ENCODE assay signal across 20 cellular contexts in genomic region chr5:179533024-179533423, GRCh38.
"Had no signal": no experiment of that assay in that cellular context is flagged by ENCODE, and none has a peak within 500 bp of the region (broad histone marks: within the 10 kb centered on the region; RNA-seq: fewer than 3 reads in every experiment).

No MANE protein-coding gene starts in this region.

- H3K4me1 ChIP-seq: foreskin keratinocyte had no signal

- H3K4me3 Mint-ChIP-seq: activated naive CD8-positive, alpha-beta T cell treated with anti-CD3 and anti-CD28 coated beads, Interleukin-2, amount 10 ng/mL, durations not matched to agents 7 days and 5 days; activated T-helper 1 cell treated with anti-CD3 and anti-CD28 coated beads, Interleukin-12 subunit alpha, Interleukin-12 subunit beta, Interleukin-2, Interleukin-4 antibody, amounts not matched to agents 30 ng/mL and 10 ng/mL and 1 ng/mL, durations not matched to agents 14 hours and 24 hours and 36 hours; stimulated activated effector memory CD8-positive, alpha-beta T cell treated with anti-CD3 and anti-CD28 coated beads, Interleukin-12 subunit alpha, Interleukin-12 subunit beta, amount 100 ng/mL, for 72 hours; T-helper 1 cell treated with Interleukin-12 subunit alpha and Interleukin-12 subunit beta and Interleukin-4 antibody, amounts not matched to agents 30 μg/mL and 1 μg/mL, for 36 hours had no signal

- H3K27ac ChIP-seq: foreskin keratinocyte, left lung, ovary, transverse colon had no signal

- H3K27me3 Mint-ChIP-seq: activated naive CD8-positive, alpha-beta T cell treated with anti-CD3 and anti-CD28 coated beads, Interleukin-2, amount 10 ng/mL, durations not matched to agents 7 days and 5 days had no signal

- H3K36me3 ChIP-seq: left lung, ovary, transverse colon had no signal

- DNase-seq: activated CD4-positive, alpha-beta T cell treated with anti-CD3 and anti-CD28 coated beads for 4 hours; activated CD4-positive, alpha-beta T cell treated with anti-CD3 and anti-CD28 coated beads, Interleukin-2, amount 50 U/mL, for 48 hours; activated CD4-positive, CD25-positive, alpha-beta regulatory T cell; activated naive CD4-positive, alpha-beta T cell; activated naive CD8-positive, alpha-beta T cell treated with anti-CD3 and anti-CD28 coated beads, Interleukin-2, amount 10 ng/mL, durations not matched to agents 7 days and 5 days; amygdala; erythroblast; foreskin keratinocyte; left lung; natural killer cell; ovary; right cardiac atrium; stimulated activated CD4-positive, alpha-beta T cell treated with anti-CD3 and anti-CD28 coated beads, Interleukin-1b, Interleukin-23, amount 100 ng/mL, for 48 hours; T1000; transverse colon had no signal

- H3K9me3 Mint-ChIP-seq: activated naive CD8-positive, alpha-beta T cell treated with anti-CD3 and anti-CD28 coated beads, Interleukin-2, amount 10 ng/mL, durations not matched to agents 7 days and 5 days; activated T-helper 1 cell treated with anti-CD3 and anti-CD28 coated beads, Interleukin-12 subunit alpha, Interleukin-12 subunit beta, Interleukin-2, Interleukin-4 antibody, amounts not matched to agents 30 ng/mL and 10 ng/mL and 1 ng/mL, durations not matched to agents 14 hours and 24 hours and 36 hours; natural killer cell; stimulated activated effector memory CD8-positive, alpha-beta T cell treated with anti-CD3 and anti-CD28 coated beads, Interleukin-12 subunit alpha, Interleukin-12 subunit beta, amount 100 ng/mL, for 72 hours; T-helper 1 cell treated with Interleukin-12 subunit alpha and Interleukin-12 subunit beta and Interleukin-4 antibody, amounts not matched to agents 30 μg/mL and 1 μg/mL, for 36 hours had no signal

- H3K27me3 ChIP-seq: ovary, transverse colon had no signal

- H3K36me3 Mint-ChIP-seq: activated naive CD8-positive, alpha-beta T cell treated with anti-CD3 and anti-CD28 coated beads, Interleukin-2, amount 10 ng/mL, durations not matched to agents 7 days and 5 days; natural killer cell; stimulated activated effector memory CD8-positive, alpha-beta T cell treated with anti-CD3 and anti-CD28 coated beads, Interleukin-12 subunit alpha, Interleukin-12 subunit beta, amount 100 ng/mL, for 72 hours had no signal

- FAIRE-seq: endometrium had no signal

- H3K4me3 ChIP-seq: left lung, lung, ovary, transverse colon had no signal

- H3K9me3 ChIP-seq: left lung, ovary, transverse colon had no signal

- ATAC-seq: foreskin keratinocyte; left lung; natural killer cell; right cardiac atrium; stimulated activated effector memory CD8-positive, alpha-beta T cell treated with anti-CD3 and anti-CD28 coated beads, Interleukin-12 subunit alpha, Interleukin-12 subunit beta, amount 100 ng/mL, for 72 hours had no signal

- H3K27ac Mint-ChIP-seq: activated naive CD8-positive, alpha-beta T cell treated with anti-CD3 and anti-CD28 coated beads, Interleukin-2, amount 10 ng/mL, durations not matched to agents 7 days and 5 days; natural killer cell; stimulated activated effector memory CD8-positive, alpha-beta T cell treated with anti-CD3 and anti-CD28 coated beads, Interleukin-12 subunit alpha, Interleukin-12 subunit beta, amount 100 ng/mL, for 72 hours; T-helper 1 cell treated with Interleukin-12 subunit alpha and Interleukin-12 subunit beta and Interleukin-4 antibody, amounts not matched to agents 30 μg/mL and 1 μg/mL, for 36 hours had no signal
